In the genomic region with DNA sequence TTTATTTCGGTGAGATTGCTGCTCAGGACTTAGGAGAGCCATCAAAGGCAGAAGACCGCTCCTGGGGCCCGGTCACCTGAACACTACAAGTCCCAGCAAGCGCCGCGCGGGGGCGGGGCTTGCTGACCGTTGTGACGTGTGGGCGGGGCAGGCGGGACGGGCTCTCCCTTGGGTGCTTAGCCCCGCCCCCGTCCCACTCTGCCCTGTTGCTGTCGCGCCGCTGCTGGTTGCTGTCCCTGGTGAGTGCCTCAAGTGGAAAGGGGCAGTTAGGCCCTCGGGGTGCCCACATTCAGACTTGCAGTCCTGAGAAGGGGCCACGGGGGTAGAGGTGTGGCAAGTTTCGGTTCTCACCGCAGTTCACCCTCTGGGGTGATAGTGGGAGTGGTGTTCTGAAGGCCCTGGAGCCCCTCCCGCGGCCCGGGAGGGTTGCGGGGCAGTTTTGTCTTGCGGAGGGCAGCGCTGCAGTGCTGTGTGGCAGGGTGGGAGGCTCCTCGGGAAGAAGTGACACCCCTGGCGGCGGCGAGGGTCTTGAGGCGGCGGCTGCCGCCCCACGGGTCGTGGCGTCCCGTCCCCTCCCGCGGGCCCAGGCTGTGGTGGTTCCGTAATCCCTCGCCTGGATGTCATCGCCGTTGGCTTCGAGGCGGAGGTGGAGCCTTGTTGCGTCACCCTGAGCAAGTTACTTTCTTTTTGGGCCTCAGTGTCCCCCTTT, we compare ENCODE assay signal across 8 cellular contexts. TPM values are rescaled to one million over a fixed set of nuclear protein-coding genes. Genes with fewer than 3 reads are reported as not detected.
A peak's percentile ranks its signal among the peaks of the same experiment; 100 is the strongest.
DNase-seq lines count a peak whose midpoint lies in the region; ATAC-seq and TF ChIP-seq lines count a peak whose summit lies in the region.

A gene with protein sequence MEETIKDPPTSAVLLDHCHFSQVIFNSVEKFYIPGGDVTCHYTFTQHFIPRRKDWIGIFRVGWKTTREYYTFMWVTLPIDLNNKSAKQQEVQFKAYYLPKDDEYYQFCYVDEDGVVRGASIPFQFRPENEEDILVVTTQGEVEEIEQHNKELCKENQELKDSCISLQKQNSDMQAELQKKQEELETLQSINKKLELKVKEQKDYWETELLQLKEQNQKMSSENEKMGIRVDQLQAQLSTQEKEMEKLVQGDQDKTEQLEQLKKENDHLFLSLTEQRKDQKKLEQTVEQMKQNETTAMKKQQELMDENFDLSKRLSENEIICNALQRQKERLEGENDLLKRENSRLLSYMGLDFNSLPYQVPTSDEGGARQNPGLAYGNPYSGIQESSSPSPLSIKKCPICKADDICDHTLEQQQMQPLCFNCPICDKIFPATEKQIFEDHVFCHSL (plus strand): TSS at position 196 of the 709 bp plus-strand sequence. CDS start 10,673 bp downstream, outside the sequence.

- POLR2A ChIA-PET in CD8-positive, alpha-beta memory T cell (lab: Charles Lee), result interaction anchor here (1.0 to 1.6 kb wide), 3 partner anchors 10 to 77 kb away, joined by 3 to 9 read pairs (median 8); no protein-coding TSS in a partner anchor
- POLR2A ChIA-PET in activated CD8-positive, alpha-beta T cell treated with anti-CD3 and anti-CD28 coated beads, Interleukin-2, amount 10 ng/mL, durations not matched to agents 7 days and 5 days (lab: Charles Lee), result interaction anchor here (1.2 kb wide), 2 partner anchors 10 to 32 kb away, joined by 3 read pairs; no protein-coding TSS in a partner anchor

- peak within 1 kb of the TSS; percentile 89 to 99 (median 98) for H3K27ac Mint-ChIP-seq in CD8-positive, alpha-beta memory T cell
- H3K27ac Mint-ChIP-seq in activated CD8-positive, alpha-beta T cell treated with anti-CD3 and anti-CD28 coated beads, Interleukin-2, amount 10 ng/mL, durations not matched to agents 7 days and 5 days, result peak within 1 kb of the TSS; percentile 99

- no peaks in the 10 kb centered on the region for H3K27me3 ChIP-seq in CD8-positive, alpha-beta memory T cell (ENCODE audit: insufficient read depth, low read length, poor library complexity, severe bottlenecking)
- no peaks in the 10 kb centered on the region for H3K27me3 ChIP-seq in lung (ENCODE audit: control insufficient read depth, insufficient read depth)

- DNase-seq in CD8-positive, alpha-beta memory T cell, result peak; percentile 79 to 87 (median 83)
- DNase-seq in HS-5 (ENCODE audit: low read depth) (peak; percentile 60), NK-92 (lab: John Stamatoyannopoulos, UW; ENCODE audit: unreplicated experiment) (peak; percentile 27), ecto neural progenitor cell (ENCODE audit: low spot score) (peak; percentile 97), lung (ENCODE audit: low spot score) (peak; percentile 94)
- DNase-seq in activated CD8-positive, alpha-beta T cell treated with anti-CD3 and anti-CD28 coated beads, Interleukin-2, amount 10 ng/mL, durations not matched to agents 7 days and 5 days, result peak; percentile 93
- peak; percentile 69 to 78 (median 76) for DNase-seq in stimulated activated CD4-positive, alpha-beta T cell treated with anti-CD3 and anti-CD28 coated beads, TNF-alpha, amount 100 ng/mL, for 4 hours (ENCODE audit: low read depth in 3 of 3)

- peaks cover 0 to 13% (median 0%) of the 10 kb centered on the region in 3 donors for H3K36me3 Mint-ChIP-seq in CD8-positive, alpha-beta memory T cell
- peaks cover 18% of the 10 kb centered on the region for H3K36me3 Mint-ChIP-seq in activated CD8-positive, alpha-beta T cell treated with anti-CD3 and anti-CD28 coated beads, Interleukin-2, amount 10 ng/mL, durations not matched to agents 7 days and 5 days (ENCODE audit: low read depth)

- TF ChIP-seq CTCF in lung (IDR thresholded peaks at IDR 0.05; ENCODE audit: control extremely low read depth, extremely low read depth), result no peak

- peaks cover 44% of the 10 kb centered on the region for H3K4me1 ChIP-seq in CD8-positive, alpha-beta memory T cell (ENCODE audit: insufficient read depth, low read length)
- peaks cover 14 to 24% of the 10 kb centered on the region in 2 donors for H3K4me1 ChIP-seq in lung (ENCODE audit: control insufficient read depth in 2 of 2, insufficient read depth in 2 of 2, low read length in 2 of 2)

- CTCF ChIA-PET in CD8-positive, alpha-beta memory T cell (lab: Charles Lee), result interaction anchor here (1.0 to 3.3 kb wide), 4 partner anchors 9 to 48 kb away, joined by 3 to 13 read pairs (median 6); no protein-coding TSS in a partner anchor
- CTCF ChIA-PET in activated CD8-positive, alpha-beta T cell treated with anti-CD3 and anti-CD28 coated beads, Interleukin-2, amount 10 ng/mL, durations not matched to agents 7 days and 5 days (lab: Charles Lee), result interaction anchor here (0.8 to 3.0 kb wide), 11 partner anchors 11 to 152 kb away, joined by 3 to 15 read pairs (median 3); no protein-coding TSS in a partner anchor

- peaks cover 29 to 60% (median 52%) of the 10 kb centered on the region in 3 donors for H3K4me1 Mint-ChIP-seq in CD8-positive, alpha-beta memory T cell
- peaks cover 47% of the 10 kb centered on the region for H3K4me1 Mint-ChIP-seq in activated CD8-positive, alpha-beta T cell treated with anti-CD3 and anti-CD28 coated beads, Interleukin-2, amount 10 ng/mL, durations not matched to agents 7 days and 5 days (ENCODE audit: low read depth)

- H3K27me3 Mint-ChIP-seq in CD8-positive, alpha-beta memory T cell, result peaks cover 1 to 10% of the 10 kb centered on the region in 2 donors
- H3K27me3 Mint-ChIP-seq in activated CD8-positive, alpha-beta T cell treated with anti-CD3 and anti-CD28 coated beads, Interleukin-2, amount 10 ng/mL, durations not matched to agents 7 days and 5 days (ENCODE audit: low read depth), result peaks cover 3% of the 10 kb centered on the region

- no peaks in the 10 kb centered on the region for H3K9me3 ChIP-seq in CD8-positive, alpha-beta memory T cell (ENCODE audit: low read length)
- no peaks in the 10 kb centered on the region for H3K9me3 ChIP-seq in lung (ENCODE audit: control insufficient read depth in 2 of 2, insufficient read depth in 1 of 2, low read length in 1 of 2)

- H3K4me3 Mint-ChIP-seq in CD8-positive, alpha-beta memory T cell, result peak within 1 kb of the TSS; percentile 95 to 98 (median 97)
- peak within 1 kb of the TSS; percentile 97 for H3K4me3 Mint-ChIP-seq in activated CD8-positive, alpha-beta T cell treated with anti-CD3 and anti-CD28 coated beads, Interleukin-2, amount 10 ng/mL, durations not matched to agents 7 days and 5 days

- peak; percentile 82 for ATAC-seq in GM19463 (IDR thresholded peaks at IDR 0.05; ENCODE audit: unreplicated experiment)
- peak; percentile 90 for ATAC-seq in activated CD8-positive, alpha-beta T cell treated with anti-CD3 and anti-CD28 coated beads, Interleukin-2, amount 10 ng/mL, durations not matched to agents 7 days and 5 days
- ATAC-seq in lung (ENCODE audit: insufficient read depth, low FRiP score), result peak; percentile 98

- H3K27ac ChIP-seq in CD8-positive, alpha-beta memory T cell (ENCODE audit: low read depth, low read length), result peak within 1 kb of the TSS; percentile 89
- peak within 1 kb of the TSS; percentile 97 for H3K27ac ChIP-seq in lung (ENCODE audit: low read depth in 1 of 2, low read length in 1 of 2)

- peak within 1 kb of the TSS; percentile 88 for H3K4me3 ChIP-seq in CD8-positive, alpha-beta memory T cell (ENCODE audit: low read length)
- peak within 1 kb of the TSS; percentile 81 for H3K4me3 ChIP-seq in lung

- no peaks in the 10 kb centered on the region for H3K36me3 ChIP-seq in CD8-positive, alpha-beta memory T cell (ENCODE audit: insufficient read depth, low read length)
- no peaks in the 10 kb centered on the region for H3K36me3 ChIP-seq in lung (ENCODE audit: control insufficient read depth in 2 of 2, insufficient read depth in 2 of 2, low read length in 2 of 2)

- H3K9me3 Mint-ChIP-seq in CD8-positive, alpha-beta memory T cell, result no peaks in the 10 kb centered on the region
- no peaks in the 10 kb centered on the region for H3K9me3 Mint-ChIP-seq in activated CD8-positive, alpha-beta T cell treated with anti-CD3 and anti-CD28 coated beads, Interleukin-2, amount 10 ng/mL, durations not matched to agents 7 days and 5 days (ENCODE audit: insufficient read depth)

- 0% methylated on average over 48 of the region's 48 CpGs for WGBS in lung, 2 donors

RNA-seq across cellular contexts. Expression of the gene that starts here (rescaled TPM):
- total RNA-seq in CD8-positive, alpha-beta memory T cell, result 10 to 100 TPM; 57.4 to 61.8 TPM
- 182 TPM for polyA plus RNA-seq in CD8-positive, alpha-beta memory T cell
- 100 to 1,000 TPM; 152 to 167 TPM for total RNA-seq in activated CD8-positive, alpha-beta T cell treated with anti-CD3 and anti-CD28 coated beads, Interleukin-2, amount 10 ng/mL, durations not matched to agents 7 days and 5 days
- total RNA-seq in lung, result 100 to 1,000 TPM; 102 to 128 TPM
- polyA plus RNA-seq in lung, result 10 to 100 TPM; 46.8 to 84.0 TPM

Comparison
In these comparisons a context has a peak if more than half of its experiments do, and no peak if none do; other contexts are left out.
1. Peak in every context shown above with its lines: DNase-seq, ATAC-seq, H3K4me3 ChIP-seq and H3K27ac ChIP-seq.
2. DNase-seq: peak in every context shown above with its lines; median percentile 97 in ecto neural progenitor cell; 94 in lung; 93 in activated CD8-positive, alpha-beta T cell treated with anti-CD3 and anti-CD28 coated beads, Interleukin-2, amount 10 ng/mL, durations not matched to agents 7 days and 5 days; 83 in CD8-positive, alpha-beta memory T cell; 76 in stimulated activated CD4-positive, alpha-beta T cell treated with anti-CD3 and anti-CD28 coated beads, TNF-alpha, amount 100 ng/mL, for 4 hours; 60 in HS-5; 27 in NK-92.